In genomic region chr12:64194333-64195149, GRCh38 we compare ENCODE assay signal across 25 cellular contexts. TPM values are rescaled to one million over a fixed set of nuclear protein-coding genes. Genes with fewer than 3 reads are reported as not detected.
DNase-seq lines count a peak whose midpoint lies in the region; ATAC-seq and TF ChIP-seq lines count a peak whose summit lies in the region.
"Had no signal": no experiment of that assay in that cellular context is flagged by ENCODE, and none has a peak within 500 bp of the region (broad histone marks: within the 10 kb centered on the region; RNA-seq: fewer than 3 reads in every experiment).

No MANE protein-coding gene starts in this region.

- in situ Hi-C loops in astrocyte of the spinal cord (cut with HindIII; ENCODE audit: low sequenced_read_pairs) = no loop called here

- peak; percentile 55 for ATAC-seq in Right ventricle myocardium superior (ENCODE audit: poor library complexity)
- ATAC-seq: activated CD8-positive, alpha-beta T cell treated with anti-CD3 and anti-CD28 coated beads for 36 hours; left lobe of liver had no signal

- no peak for DNase-seq in Right ventricle myocardium superior
- no peak for DNase-seq in cardiac septum (ENCODE audit: low spot score)
- peak; percentile 60 for DNase-seq in astrocyte of the spinal cord (ENCODE audit: low read depth, low spot score)
- DNase-seq in fibroblast of the aortic adventitia (ENCODE audit: low read depth) = peak; percentile 71
- DNase-seq in stimulated activated naive CD4-positive, alpha-beta T cell (lab: John Stamatoyannopoulos, UW) = no peak
- DNase-seq in activated CD4-positive, alpha-beta T cell treated with anti-CD3 and anti-CD28 coated beads, Interleukin-2, amount 50 U/mL, for 4 hours = no peak
- no peak for DNase-seq in T-helper 9 cell
- no peak for DNase-seq in activated CD4-positive, alpha-beta T cell treated with anti-CD3 and anti-CD28 coated beads for 1 hour
- DNase-seq: activated CD8-positive, alpha-beta T cell treated with anti-CD3 and anti-CD28 coated beads for 36 hours; anterior cingulate cortex; Caco-2; caudate nucleus; DMS53; immature natural killer cell; Karpas-422; mesendoderm; NCI-H1417; NCI-H2029 treated with DMSO at 0.1 percent for 48 hours; NCI-H524 treated with DMSO at 0.1 percent for 48 hours; ovary; small intestine; stimulated activated naive CD4-positive, alpha-beta T cell treated with Interleukin-2 at 50 U/mL for 16 hours had no signal

- intact Hi-C loops in Right ventricle myocardium superior (cut with DNase I) (no loop called here), cardiac septum (cut with DNase I) (no loop called here)

- TF ChIP-seq CTCF in astrocyte of the spinal cord (IDR thresholded peaks at IDR 0.05; ENCODE audit: low read depth, low read length) (no peak), fibroblast of the aortic adventitia (IDR thresholded peaks at IDR 0.05; ENCODE audit: insufficient read depth, low read length) (no peak)

- H3K4me3 ChIP-seq in astrocyte of the spinal cord (ENCODE audit: low read depth, low read length) (no peak overlapping the region), fibroblast of the aortic adventitia (ENCODE audit: low read depth, low read length) (no peak overlapping the region)
- H3K4me3 ChIP-seq: esophagus muscularis mucosa, ovary, SK-N-MC had no signal

RNA-seq across cellular contexts. Expression of gene KICS2, which starts 27.6 kb away (rescaled TPM):
- total RNA-seq in Right ventricle myocardium superior = 3.1 TPM
- total RNA-seq in cardiac septum = 5.4 TPM
- total RNA-seq in fibroblast of the aortic adventitia (ENCODE audit: low replicate concordance) = 3.8 and 9.0 TPM in 2 replicates

Comparison
In these comparisons a context has a peak if more than half of its experiments do, and no peak if none do; other contexts are left out.
1. DNase-seq: peak in astrocyte of the spinal cord (single experiment) and fibroblast of the aortic adventitia (single experiment); none in Right ventricle myocardium superior (single experiment), cardiac septum (single experiment), stimulated activated naive CD4-positive, alpha-beta T cell (0 of 6), activated CD4-positive, alpha-beta T cell treated with anti-CD3 and anti-CD28 coated beads, Interleukin-2, amount 50 U/mL, for 4 hours (0 of 2), T-helper 9 cell (single experiment) and activated CD4-positive, alpha-beta T cell treated with anti-CD3 and anti-CD28 coated beads for 1 hour (single experiment).